Comparison of ENCODE assay signal across 21 cellular contexts in the genomic region with DNA sequence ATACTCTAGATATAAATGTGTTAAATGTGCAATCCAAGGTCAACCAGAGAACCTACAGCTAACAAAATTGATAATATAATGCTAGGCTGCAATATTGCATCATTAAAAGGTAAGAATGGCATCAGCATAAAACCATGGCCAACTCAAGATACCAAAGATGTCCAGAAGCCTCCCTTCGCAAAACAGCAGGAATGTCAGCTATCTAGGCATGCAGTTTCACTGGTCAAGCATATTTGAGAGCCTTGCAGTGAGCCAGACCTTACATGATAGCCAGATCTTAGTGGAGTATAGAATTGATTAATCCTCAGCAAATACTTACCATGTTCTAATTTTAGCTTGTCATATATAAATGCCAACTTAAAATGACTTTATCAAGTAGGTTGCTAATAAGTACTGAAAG.
"Had no signal": no experiment of that assay in that cellular context is flagged by ENCODE, and none has a peak within 500 bp of the region (broad histone marks: within the 10 kb centered on the region; RNA-seq: fewer than 3 reads in every experiment).

No MANE protein-coding gene starts in this region.

- ATAC-seq: gastroesophageal sphincter; left cardiac atrium; pancreas; sciatic nerve; stimulated activated memory B cell treated with anti-CD40 and anti-IgM and Interleukin-4, amounts not matched to agents 10 μg/mL and 1 μg/mL and 100 μg/mL, for 72 hours had no signal

- H3K27me3 Mint-ChIP-seq: activated CD4-positive, alpha-beta memory T cell treated with anti-CD3 and anti-CD28 coated beads for 36 hours; activated naive CD4-positive, alpha-beta T cell treated with anti-CD3 and anti-CD28 coated beads, Interleukin-2, amount 10 ng/mL, durations not matched to agents 7 days and 5 days; stimulated activated memory B cell treated with anti-CD40 and anti-IgM and Interleukin-4, amounts not matched to agents 10 μg/mL and 1 μg/mL and 100 μg/mL, for 72 hours had no signal

- H3K4me1 Mint-ChIP-seq: activated naive CD4-positive, alpha-beta T cell treated with anti-CD3 and anti-CD28 coated beads, Interleukin-2, amount 10 ng/mL, durations not matched to agents 7 days and 5 days had no signal

- H3K27ac Mint-ChIP-seq: activated CD4-positive, alpha-beta memory T cell treated with anti-CD3 and anti-CD28 coated beads for 36 hours; activated naive CD4-positive, alpha-beta T cell treated with anti-CD3 and anti-CD28 coated beads, Interleukin-2, amount 10 ng/mL, durations not matched to agents 7 days and 5 days; nephron; stimulated activated memory B cell treated with anti-CD40 and anti-IgM and Interleukin-4, amounts not matched to agents 10 μg/mL and 1 μg/mL and 100 μg/mL, for 72 hours had no signal

- H3K4me1 ChIP-seq: pancreas, uterus had no signal

- H3K27ac ChIP-seq: brain microvascular endothelial cell, gastroesophageal sphincter, neutrophil, pancreas, transverse colon had no signal

- H3K4me3 ChIP-seq: gastroesophageal sphincter, pancreas, smooth muscle cell, transverse colon, uterus had no signal

- H3K4me3 Mint-ChIP-seq: activated CD4-positive, alpha-beta memory T cell treated with anti-CD3 and anti-CD28 coated beads for 36 hours; activated naive CD4-positive, alpha-beta T cell treated with anti-CD3 and anti-CD28 coated beads, Interleukin-2, amount 10 ng/mL, durations not matched to agents 7 days and 5 days; nephron; stimulated activated memory B cell treated with anti-CD40 and anti-IgM and Interleukin-4, amounts not matched to agents 10 μg/mL and 1 μg/mL and 100 μg/mL, for 72 hours had no signal

- H3K36me3 ChIP-seq: brain microvascular endothelial cell, pancreas, uterus had no signal

- H3K4me2 ChIP-seq: smooth muscle cell had no signal

- H3K9me3 ChIP-seq: neutrophil, pancreas, transverse colon, uterus had no signal

- DNase-seq: activated CD4-positive, alpha-beta memory T cell treated with anti-CD3 and anti-CD28 coated beads for 36 hours; activated CD4-positive, alpha-beta T cell treated with anti-CD3 and anti-CD28 coated beads for 48 hours; activated effector memory CD4-positive, alpha-beta T cell treated with anti-CD3 and anti-CD28 coated beads, Interleukin-2, amount 50 U/mL, for 16 hours; activated naive CD4-positive, alpha-beta T cell treated with anti-CD3 and anti-CD28 coated beads, Interleukin-2, amount 10 ng/mL, durations not matched to agents 7 days and 5 days; aorta; brain microvascular endothelial cell; caudate nucleus; dermis blood vessel endothelial cell; effector CD8-positive, alpha-beta T cell; head of caudate nucleus; left cardiac atrium; pancreas; stimulated activated CD4-positive, alpha-beta T cell treated with anti-CD3 and anti-CD28 coated beads, Interleukin-15, amount 100 ng/mL, for 24 hours; transverse colon; uterus had no signal

- H3K27me3 ChIP-seq: brain microvascular endothelial cell, gastroesophageal sphincter, neutrophil, pancreas, transverse colon, uterus had no signal
